In genomic region chr7:152866125-152866524, GRCh38 we compare ENCODE assay signal across 20 cellular contexts.
A peak's percentile ranks its signal among the peaks of the same experiment; 100 is the strongest.
DNase-seq lines count a peak whose midpoint lies in the region; ATAC-seq and TF ChIP-seq lines count a peak whose summit lies in the region.
"Had no signal": no experiment of that assay in that cellular context is flagged by ENCODE, and none has a peak within 500 bp of the region (broad histone marks: within the 10 kb centered on the region; RNA-seq: fewer than 3 reads in every experiment).

No MANE protein-coding gene starts in this region.

- H3K27me3 Mint-ChIP-seq in osteocyte (ENCODE audit: unreplicated experiment): no peaks in the 10 kb centered on the region
- H3K27me3 Mint-ChIP-seq: CD4-positive, CD25-positive, alpha-beta regulatory T cell had no signal

- H3K4me3 Mint-ChIP-seq in osteocyte (ENCODE audit: unreplicated experiment): no peak overlapping the region
- H3K4me3 Mint-ChIP-seq: CD4-positive, CD25-positive, alpha-beta regulatory T cell had no signal

- intact Hi-C loops in IMR-90 (cut with micrococcal nuclease): no loop called here

- no peak overlapping the region for H2AK9ac ChIP-seq in IMR-90 (replicated peaks; ENCODE audit: low read depth, low read length, poor library complexity)

- peak overlapping the region; percentile 82 for H3K27ac Mint-ChIP-seq in osteocyte (ENCODE audit: unreplicated experiment)
- H3K27ac Mint-ChIP-seq: CD4-positive, CD25-positive, alpha-beta regulatory T cell had no signal

- H3K9me1 ChIP-seq in IMR-90 (ENCODE audit: insufficient read depth, low read length): no peaks in the 10 kb centered on the region

- no peak for TF ChIP-seq RAD21 in IMR-90 (IDR thresholded peaks at IDR 0.05; ENCODE audit: low read length)

- H2AK5ac ChIP-seq in IMR-90 (ENCODE audit: low read depth, low read length): no peak overlapping the region

- H3K4ac ChIP-seq in IMR-90 (ENCODE audit: low read depth, low read length): no peak overlapping the region

- H4K20me1 ChIP-seq in IMR-90 (ENCODE audit: insufficient read depth, low read length): no peaks in the 10 kb centered on the region

- H4K91ac ChIP-seq in IMR-90 (ENCODE audit: insufficient read depth, low read depth, low read length): no peak overlapping the region

- H3K9me3 ChIP-seq in IMR-90 (ENCODE audit: control insufficient read depth, insufficient read depth, low read length): no peaks in the 10 kb centered on the region
- H3K9me3 ChIP-seq: HAP-1, SJCRH30 had no signal

- H3K36me3 ChIP-seq in IMR-90 (ENCODE audit: control insufficient read depth, insufficient read depth, low read length): no peaks in the 10 kb centered on the region
- H3K36me3 ChIP-seq: HAP-1, SJCRH30 had no signal

- no peak overlapping the region for H2AFZ ChIP-seq in IMR-90 (replicated peaks; ENCODE audit: low read length, poor library complexity)

- no peak overlapping the region for H3K23ac ChIP-seq in IMR-90 (ENCODE audit: low read depth, low read length)

- no peaks in the 10 kb centered on the region for H3K9me3 Mint-ChIP-seq in osteocyte (ENCODE audit: unreplicated experiment)
- H3K9me3 Mint-ChIP-seq: CD4-positive, CD25-positive, alpha-beta regulatory T cell had no signal

- H2BK20ac ChIP-seq in IMR-90 (ENCODE audit: low read depth, low read length): no peak overlapping the region

- no peak overlapping the region for H2BK5ac ChIP-seq in IMR-90 (ENCODE audit: low read depth, low read length, poor library complexity, severe bottlenecking)

- no CpG with 5 or more reads among the region's 4 CpGs for WGBS in IMR-90 (ENCODE audit: extremely low coverage in 2 of 2, insufficient read length in 1 of 2), 2 experiments

- TF ChIP-seq CTCF in IMR-90 (conservative IDR thresholded peaks at IDR 0.05; ENCODE audit: low read depth, low read length) (no peak), fibroblast of mammary gland (conservative IDR thresholded peaks at IDR 0.05; ENCODE audit: control insufficient read depth, insufficient read depth, low read depth, low read length) (no peak), osteocyte (IDR thresholded peaks at IDR 0.05) (no peak)

- no peak overlapping the region for H3K18ac ChIP-seq in IMR-90 (ENCODE audit: low read depth, low read length)

- H3K79me1 ChIP-seq in IMR-90 (ENCODE audit: low read depth in 1 of 2, low read length in 2 of 2): no peaks in the 10 kb centered on the region

- H3K4me1 ChIP-seq in IMR-90 (ENCODE audit: control insufficient read depth, insufficient read depth, low read length): no peaks in the 10 kb centered on the region; the same call in 1 of the 2 replicates
- H3K4me1 ChIP-seq: HAP-1 had no signal

- no peak for TF ChIP-seq POLR2A in IMR-90 (IDR thresholded peaks at IDR 0.05; ENCODE audit: low read depth, low read length)

- dilution Hi-C loops in IMR-90 (cut with HindIII; ENCODE audit: low sequenced_read_pairs, unreplicated experiment): no loop called here

- ATAC-seq in IMR-90 (ENCODE audit: low read depth) (peak; percentile 60), GM18511 (IDR thresholded peaks at IDR 0.05; ENCODE audit: unreplicated experiment) (no peak)
- no peak for ATAC-seq in stimulated activated naive CD8-positive, alpha-beta T cell treated with anti-CD3 and anti-CD28 coated beads, Interleukin-15, Interleukin-2, amounts not matched to agents 100 U/mL and 50 U/mL, for 24 hours
- ATAC-seq: GM12878 had no signal

- no peak overlapping the region for H3K4me2 ChIP-seq in IMR-90 (ENCODE audit: low read depth, low read length)
- H3K4me2 ChIP-seq: KMS-11 had no signal

- CTCF ChIA-PET in IMR-90 (lab: Yijun Ruan, JAX): no interaction called here

- no peak overlapping the region for H4K8ac ChIP-seq in IMR-90 (ENCODE audit: low read depth in 2 of 2, low read length in 2 of 2)

- H3K56ac ChIP-seq in IMR-90 (ENCODE audit: extremely low read depth, insufficient read depth, low read length): no peak overlapping the region

- POLR2A ChIA-PET in IMR-90 (lab: Charles Lee; ENCODE audit: unreplicated experiment): no interaction called here

- no peak overlapping the region for H3K27ac ChIP-seq in IMR-90 (ENCODE audit: insufficient read depth, low read length)
- H3K27ac ChIP-seq: KMS-11, SJCRH30 had no signal

- H2BK15ac ChIP-seq in IMR-90 (ENCODE audit: low read depth, low read length): no peak overlapping the region

- H3K27me3 ChIP-seq in IMR-90 (ENCODE audit: control insufficient read depth, insufficient read depth, low read length): no peaks in the 10 kb centered on the region
- H3K27me3 ChIP-seq: SJCRH30 had no signal

- in situ Hi-C loops in IMR-90 (cut with MboI; ENCODE audit: low sequenced_read_pairs): no loop called here

- H3K9ac ChIP-seq in IMR-90 (ENCODE audit: low read depth, low read length): no peak overlapping the region
- H3K9ac ChIP-seq: KMS-11 had no signal

- H3K14ac ChIP-seq in IMR-90 (replicated peaks; ENCODE audit: low read depth, low read length): no peak overlapping the region

- peak; percentile 28 for DNase-seq in EH (ENCODE audit: low read depth)
- DNase-seq in IMR-90: peak; percentile 48
- DNase-seq in fibroblast of mammary gland (ENCODE audit: low read depth): peak; percentile 11
- no peak for DNase-seq in osteocyte (ENCODE audit: extremely low spot score, unreplicated experiment)
- DNase-seq in pons (ENCODE audit: low spot score): no peak
- DNase-seq in NCI-H2227 treated with DMSO at 0.1 percent for 48 hours (lab: John Stamatoyannopoulos, UW): no peak
- no peak for DNase-seq in stimulated activated naive CD8-positive, alpha-beta T cell treated with anti-CD3 and anti-CD28 coated beads, Interleukin-15, Interleukin-2, amounts not matched to agents 100 U/mL and 50 U/mL, for 24 hours
- DNase-seq: CD4-positive, CD25-positive, alpha-beta regulatory T cell; COR-L47; DMS79 treated with DMSO at 0.1 percent for 48 hours; NCI-H1092 treated with DMSO at 0.1 percent for 48 hours; NCI-H1436 treated with DMSO at 0.1 percent for 48 hours; NCI-H1930; NCI-H524 treated with DMSO at 0.1 percent for 48 hours; OCI-M1; SJCRH30 had no signal

- BruUV-seq in IMR-90 (replicated peaks; lab: Mats Ljungman, UMichigan): no TSS peak

- H3K4me1 Mint-ChIP-seq in osteocyte (ENCODE audit: unreplicated experiment): peaks cover 11% of the 10 kb centered on the region

- no peaks in the 10 kb centered on the region for H3K36me3 Mint-ChIP-seq in osteocyte (ENCODE audit: unreplicated experiment)

- no peak overlapping the region for H3K4me3 ChIP-seq in IMR-90 (ENCODE audit: insufficient read depth, low read depth, low read length)
- no peak overlapping the region for H3K4me3 ChIP-seq in fibroblast of mammary gland (ENCODE audit: control insufficient read depth, low read depth, low read length)
- H3K4me3 ChIP-seq: GM12878, HAP-1, SJCRH30 had no signal

- no peak overlapping the region for H4K5ac ChIP-seq in IMR-90 (ENCODE audit: low read depth, low read length)

- H2BK120ac ChIP-seq in IMR-90 (ENCODE audit: low read depth, low read length): no peak overlapping the region

TF ChIP-seq in IMR-90, 13 proteins besides CTCF, POLR2A, EP300 and RAD21:
- TF ChIP-seq SMC3 (IDR thresholded peaks at IDR 0.05; ENCODE audit: low read depth, low read length) (no peak), FOS (IDR thresholded peaks at IDR 0.05; ENCODE audit: low read depth, low read length) (no peak), RCOR1 (IDR thresholded peaks at IDR 0.05; ENCODE audit: insufficient replicate concordance, low read length) (no peak), USF2 (IDR thresholded peaks at IDR 0.05; ENCODE audit: low read depth, low read length) (no peak), RFX5 (IDR thresholded peaks at IDR 0.05; ENCODE audit: low read depth, low read length) (no peak), BHLHE40 (IDR thresholded peaks at IDR 0.05; ENCODE audit: low read depth, low read length) (no peak), MAZ (IDR thresholded peaks at IDR 0.05; ENCODE audit: borderline replicate concordance, low read depth, low read length) (no peak), MAFK (IDR thresholded peaks at IDR 0.05; ENCODE audit: low read depth, low read length) (no peak)

Comparison
In these comparisons a context has a peak if more than half of its experiments do, and no peak if none do; other contexts are left out.
1. DNase-seq: peak in EH (single experiment), IMR-90 (single experiment) and fibroblast of mammary gland (single experiment); none in osteocyte (single experiment), pons (single experiment), NCI-H2227 treated with DMSO at 0.1 percent for 48 hours (single experiment) and stimulated activated naive CD8-positive, alpha-beta T cell treated with anti-CD3 and anti-CD28 coated beads, Interleukin-15, Interleukin-2, amounts not matched to agents 100 U/mL and 50 U/mL, for 24 hours (single experiment).